ENCODE assay signal across 25 cellular contexts in genomic region chr16:87739801-87740200, GRCh38.
"Had no signal": no experiment of that assay in that cellular context is flagged by ENCODE, and none has a peak within 500 bp of the region (broad histone marks: within the 10 kb centered on the region; RNA-seq: fewer than 3 reads in every experiment).

No MANE protein-coding gene starts in this region.

- H3K27ac Mint-ChIP-seq: activated B cell treated with CpG ODN at 0.5 μM for 24 hours; activated CD4-positive, alpha-beta T cell treated with anti-CD3 and anti-CD28 coated beads, Interleukin-2, amount 10 ng/mL, durations not matched to agents 24 days and 14 days; activated naive CD4-positive, alpha-beta T cell treated with anti-CD3 and anti-CD28 coated beads, Interleukin-2, amount 10 ng/mL, durations not matched to agents 7 days and 5 days; activated naive CD8-positive, alpha-beta T cell treated with anti-CD3 and anti-CD28 coated beads for 36 hours; activated T-cell treated with anti-CD3 and anti-CD28 coated beads, Interleukin-2, amount 50 U/mL, for 72 hours; activated T-helper 2 cell treated with anti-CD3 and anti-CD28 coated beads, Interferon-gamma antibody, Interleukin-2, Interleukin-4, amounts not matched to agents 10 μg/mL and 5 μg/mL and 100 μg/mL, durations not matched to agents 14 hours and 24 hours and 36 hours; T-cell had no signal

- H3K27ac ChIP-seq: SK-N-MC had no signal

- H3K4me3 Mint-ChIP-seq: activated B cell treated with CpG ODN at 0.5 μM for 24 hours; activated CD4-positive, alpha-beta T cell treated with anti-CD3 and anti-CD28 coated beads, Interleukin-2, amount 10 ng/mL, durations not matched to agents 24 days and 14 days; activated naive CD4-positive, alpha-beta T cell treated with anti-CD3 and anti-CD28 coated beads, Interleukin-2, amount 10 ng/mL, durations not matched to agents 7 days and 5 days; activated naive CD8-positive, alpha-beta T cell treated with anti-CD3 and anti-CD28 coated beads for 36 hours; activated T-cell treated with anti-CD3 and anti-CD28 coated beads, Interleukin-2, amount 50 U/mL, for 72 hours; central memory CD8-positive, alpha-beta T cell; T-cell had no signal

- H3K27me3 Mint-ChIP-seq: activated B cell treated with CpG ODN at 0.5 μM for 24 hours; activated CD4-positive, alpha-beta T cell treated with anti-CD3 and anti-CD28 coated beads, Interleukin-2, amount 10 ng/mL, durations not matched to agents 24 days and 14 days; activated naive CD4-positive, alpha-beta T cell treated with anti-CD3 and anti-CD28 coated beads, Interleukin-2, amount 10 ng/mL, durations not matched to agents 7 days and 5 days; activated naive CD8-positive, alpha-beta T cell treated with anti-CD3 and anti-CD28 coated beads for 36 hours; central memory CD8-positive, alpha-beta T cell; IgD-negative memory B cell; T-cell had no signal

- DNase-seq: activated B cell treated with CpG ODN at 0.5 μM for 24 hours; activated CD4-positive, alpha-beta T cell treated with anti-CD3 and anti-CD28 coated beads for 1 hour; activated CD4-positive, alpha-beta T cell treated with anti-CD3 and anti-CD28 coated beads, Interleukin-2, amount 10 ng/mL, durations not matched to agents 24 days and 14 days; activated CD4-positive, alpha-beta T cell treated with anti-CD3 and anti-CD28 coated beads, Interleukin-2, amount 50 U/mL, for 48 hours; activated CD8-positive, alpha-beta memory T cell treated with anti-CD3 and anti-CD28 coated beads, Interleukin-2, amount 50 U/mL, for 4 hours; activated gamma-delta T cell treated with Interleukin-2 at 50 U/mL for 16 hours; activated naive CD4-positive, alpha-beta T cell treated with anti-CD3 and anti-CD28 coated beads, Interleukin-2, amount 10 ng/mL, durations not matched to agents 7 days and 5 days; activated naive CD8-positive, alpha-beta T cell treated with anti-CD3 and anti-CD28 coated beads for 36 hours; activated T-cell treated with anti-CD3 and anti-CD28 coated beads, Interleukin-2, amount 50 U/mL, for 72 hours; KG1; NCI-H1092 treated with DMSO at 0.1 percent for 48 hours; NCI-H1417 treated with DMSO at 0.1 percent for 48 hours; NCI-H2029; NCI-H2107; NCI-H345; NCI-H510A; NCI-H526 treated with DMSO at 0.1 percent for 48 hours; PC-3; T-cell; T-helper 2 cell; T1000 had no signal

- ATAC-seq: activated T-cell treated with anti-CD3 and anti-CD28 coated beads, Interleukin-2, amount 50 U/mL, for 72 hours; PC-3; T-cell had no signal

- H3K4me3 ChIP-seq: SK-N-MC had no signal

- H3K4me1 Mint-ChIP-seq: activated B cell treated with CpG ODN at 0.5 μM for 24 hours had no signal

- H3K9me3 Mint-ChIP-seq: activated B cell treated with CpG ODN at 0.5 μM for 24 hours; activated CD4-positive, alpha-beta T cell treated with anti-CD3 and anti-CD28 coated beads, Interleukin-2, amount 10 ng/mL, durations not matched to agents 24 days and 14 days; activated naive CD4-positive, alpha-beta T cell treated with anti-CD3 and anti-CD28 coated beads, Interleukin-2, amount 10 ng/mL, durations not matched to agents 7 days and 5 days; activated naive CD8-positive, alpha-beta T cell treated with anti-CD3 and anti-CD28 coated beads for 36 hours; activated T-cell treated with anti-CD3 and anti-CD28 coated beads, Interleukin-2, amount 50 U/mL, for 72 hours; activated T-helper 2 cell treated with anti-CD3 and anti-CD28 coated beads, Interferon-gamma antibody, Interleukin-2, Interleukin-4, amounts not matched to agents 10 μg/mL and 5 μg/mL and 100 μg/mL, durations not matched to agents 14 hours and 24 hours and 36 hours; central memory CD8-positive, alpha-beta T cell; IgD-negative memory B cell; T-cell had no signal
